Comparison of ENCODE assay signal across 8 cellular contexts in genomic region chr2:230068658-230069080, GRCh38. TPM values are rescaled to one million over a fixed set of nuclear protein-coding genes. Genes with fewer than 3 reads are reported as not detected.
DNase-seq lines count a peak whose midpoint lies in the region; ATAC-seq, FAIRE-seq and TF ChIP-seq lines count a peak whose summit lies in the region.

A gene with protein sequence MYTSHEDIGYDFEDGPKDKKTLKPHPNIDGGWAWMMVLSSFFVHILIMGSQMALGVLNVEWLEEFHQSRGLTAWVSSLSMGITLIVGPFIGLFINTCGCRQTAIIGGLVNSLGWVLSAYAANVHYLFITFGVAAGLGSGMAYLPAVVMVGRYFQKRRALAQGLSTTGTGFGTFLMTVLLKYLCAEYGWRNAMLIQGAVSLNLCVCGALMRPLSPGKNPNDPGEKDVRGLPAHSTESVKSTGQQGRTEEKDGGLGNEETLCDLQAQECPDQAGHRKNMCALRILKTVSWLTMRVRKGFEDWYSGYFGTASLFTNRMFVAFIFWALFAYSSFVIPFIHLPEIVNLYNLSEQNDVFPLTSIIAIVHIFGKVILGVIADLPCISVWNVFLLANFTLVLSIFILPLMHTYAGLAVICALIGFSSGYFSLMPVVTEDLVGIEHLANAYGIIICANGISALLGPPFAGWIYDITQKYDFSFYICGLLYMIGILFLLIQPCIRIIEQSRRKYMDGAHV (minus strand): TSS chr2:230068924. CDS start chr2:230059352, 9,572 bp downstream.

- H3K4me2 ChIP-seq in MM.1S (ENCODE audit: low read depth, low read length), result peak within 1 kb of the TSS; percentile 88

- no peaks in the 10 kb centered on the region for H3K36me3 ChIP-seq in CD8-positive, alpha-beta T cell (ENCODE audit: insufficient read depth, low read length)
- H3K36me3 ChIP-seq in MM.1S (replicated peaks; ENCODE audit: insufficient read depth, low read length) (no peaks in the 10 kb centered on the region), right lobe of liver (no peaks in the 10 kb centered on the region)

- H3K79me2 ChIP-seq in MM.1S (ENCODE audit: low read length), result peaks cover 40% of the 10 kb centered on the region

- H3K27ac ChIP-seq in CD8-positive, alpha-beta T cell (ENCODE audit: low read depth, low read length), result peak within 1 kb of the TSS; percentile 28
- H3K27ac ChIP-seq in MM.1S (ENCODE audit: low read length) (peak within 1 kb of the TSS; percentile 75; the same call in 1 of the 2 replicates), dorsolateral prefrontal cortex (peak within 1 kb of the TSS in 58 of 59 donors; percentile 8 to 94 (median 88)), right lobe of liver (peak within 1 kb of the TSS in 2 of 3 donors; percentile 22 to 33)

- H2AFZ ChIP-seq in MM.1S (ENCODE audit: low read length), result peak within 1 kb of the TSS; percentile 88

- peak within 1 kb of the TSS; percentile 63 for H3K4me3 ChIP-seq in CD8-positive, alpha-beta T cell (ENCODE audit: low read depth, low read length)
- H3K4me3 ChIP-seq in MM.1S (ENCODE audit: low read length) (peak within 1 kb of the TSS; percentile 89), dorsolateral prefrontal cortex (peak within 1 kb of the TSS; percentile 57 to 89 (median 75)), right lobe of liver (peak within 1 kb of the TSS; percentile 51 to 63 (median 59))

- H3K9me2 ChIP-seq in MM.1S (replicated peaks; ENCODE audit: insufficient read depth, low read length), result no peaks in the 10 kb centered on the region

- H3K9me3 ChIP-seq in CD8-positive, alpha-beta T cell (ENCODE audit: low read length), result no peaks in the 10 kb centered on the region
- H3K9me3 ChIP-seq in MM.1S (replicated peaks; ENCODE audit: insufficient read depth, low read length), result no peaks in the 10 kb centered on the region
- H3K9me3 ChIP-seq in right lobe of liver, result no peaks in the 10 kb centered on the region

- no peaks in the 10 kb centered on the region for H4K20me1 ChIP-seq in MM.1S (ENCODE audit: insufficient read depth, low read length)

- intact Hi-C loops in CD8-positive, alpha-beta T cell (cut with DNase I, micrococcal nuclease), result loop anchor here in 1 of 2 experiments (5.0 to 10.0 kb wide), 2 partner anchors 264 to 544 kb away; no protein-coding TSS in a partner anchor
- intact Hi-C loops in dorsolateral prefrontal cortex (cut with DNase I) (loop anchor here in 1 of 2 donors (5.0 kb wide), 2 partner anchors 89 to 146 kb away; partner anchors contain the start of genes FBXO36 and TRIP12), right lobe of liver (cut with DNase I) (no loop called here)

- peaks cover 12% of the 10 kb centered on the region for H3F3A ChIP-seq in MM.1S (ENCODE audit: insufficient read depth, low read length)

- TF ChIP-seq CTCF in CD8-positive, alpha-beta T cell (IDR thresholded peaks at IDR 0.05), result no peak
- TF ChIP-seq CTCF in MM.1S (IDR thresholded peaks at IDR 0.05; ENCODE audit: low read length) (peak; percentile 42), dorsolateral prefrontal cortex (IDR thresholded peaks at IDR 0.05 in 54 of 56, conservative IDR thresholded peaks at IDR 0.05 in 2 of 56; ENCODE audit: low read depth in 1 of 56, partially characterized antibody in 56 of 56) (peak in 23 of 56 donors; percentile 3 to 36 (median 24)), right lobe of liver (IDR thresholded peaks at IDR 0.05) (peak in 2 of 4 donors; percentile 7 to 30), D721Med (IDR thresholded peaks at IDR 0.05; ENCODE audit: insufficient read depth, missing control alignments) (no peak)

- no peaks in the 10 kb centered on the region for H3K9me3 Mint-ChIP-seq in CD8-positive, alpha-beta T cell
- H3K9me3 Mint-ChIP-seq in T-helper 2 cell treated with Interferon-gamma antibody and Interleukin-4, amounts not matched to agents 5 μg/mL and 100 μg/mL, for 36 hours, result no peaks in the 10 kb centered on the region
- no peaks in the 10 kb centered on the region for H3K9me3 Mint-ChIP-seq in stimulated activated naive CD8-positive, alpha-beta T cell treated with anti-CD3 and anti-CD28 coated beads, Interleukin-15, amount 100 ng/mL, for 72 hours

- FAIRE-seq in D721Med (lab: Jason Lieb, UNC), result no peak

- H3K9ac ChIP-seq in MM.1S (ENCODE audit: low read length), result peak within 1 kb of the TSS; percentile 85

- CTCF ChIA-PET in CD8-positive, alpha-beta T cell (lab: Charles Lee), result interaction anchor here (0.6 to 3.2 kb wide), 9 partner anchors 8 to 288 kb away, joined by 3 to 19 read pairs (median 4); no protein-coding TSS in a partner anchor

- peak within 1 kb of the TSS; percentile 80 for H3K4me3 Mint-ChIP-seq in CD8-positive, alpha-beta T cell
- peak within 1 kb of the TSS; percentile 92 for H3K4me3 Mint-ChIP-seq in T-helper 2 cell treated with Interferon-gamma antibody and Interleukin-4, amounts not matched to agents 5 μg/mL and 100 μg/mL, for 36 hours
- H3K4me3 Mint-ChIP-seq in stimulated activated naive CD8-positive, alpha-beta T cell treated with anti-CD3 and anti-CD28 coated beads, Interleukin-15, amount 100 ng/mL, for 72 hours, result peak within 1 kb of the TSS; percentile 69 to 87

- ATAC-seq in CD8-positive, alpha-beta T cell, result peak; percentile 27
- ATAC-seq in GM21526 (IDR thresholded peaks at IDR 0.05; ENCODE audit: low FRiP score, unreplicated experiment) (peak; percentile 13), right lobe of liver (peak; percentile 55 to 67 (median 60))
- peak; percentile 47 for ATAC-seq in stimulated activated naive CD8-positive, alpha-beta T cell treated with anti-CD3 and anti-CD28 coated beads, Interleukin-15, amount 100 ng/mL, for 72 hours

- no peak within 1 kb of the TSS for H3K27ac Mint-ChIP-seq in CD8-positive, alpha-beta T cell
- H3K27ac Mint-ChIP-seq in T-helper 2 cell treated with Interferon-gamma antibody and Interleukin-4, amounts not matched to agents 5 μg/mL and 100 μg/mL, for 36 hours, result peak within 1 kb of the TSS; percentile 87
- peak within 1 kb of the TSS in 1 of 2 donors; percentile 52 for H3K27ac Mint-ChIP-seq in stimulated activated naive CD8-positive, alpha-beta T cell treated with anti-CD3 and anti-CD28 coated beads, Interleukin-15, amount 100 ng/mL, for 72 hours

- POLR2A ChIA-PET in CD8-positive, alpha-beta T cell (lab: Charles Lee), result interaction anchor here (0.7 kb wide), 1 partner anchor 433 kb away, joined by 3 read pairs; no protein-coding TSS in a partner anchor

- no peak for TF ChIP-seq POLR2A in right lobe of liver (IDR thresholded peaks at IDR 0.05)

- H3K36me3 Mint-ChIP-seq in CD8-positive, alpha-beta T cell, result peaks cover 2% of the 10 kb centered on the region
- no peaks in the 10 kb centered on the region for H3K36me3 Mint-ChIP-seq in T-helper 2 cell treated with Interferon-gamma antibody and Interleukin-4, amounts not matched to agents 5 μg/mL and 100 μg/mL, for 36 hours (ENCODE audit: low read depth)

- H3K4me1 Mint-ChIP-seq in CD8-positive, alpha-beta T cell (ENCODE audit: low read depth), result peaks cover 15% of the 10 kb centered on the region
- H3K4me1 Mint-ChIP-seq in T-helper 2 cell treated with Interferon-gamma antibody and Interleukin-4, amounts not matched to agents 5 μg/mL and 100 μg/mL, for 36 hours (ENCODE audit: low read depth), result peaks cover 14% of the 10 kb centered on the region
- peaks cover 35% of the 10 kb centered on the region for H3K4me1 Mint-ChIP-seq in stimulated activated naive CD8-positive, alpha-beta T cell treated with anti-CD3 and anti-CD28 coated beads, Interleukin-15, amount 100 ng/mL, for 72 hours

- H3K27me3 Mint-ChIP-seq in CD8-positive, alpha-beta T cell (ENCODE audit: low read depth), result peaks cover 23% of the 10 kb centered on the region
- peaks cover 11% of the 10 kb centered on the region for H3K27me3 Mint-ChIP-seq in T-helper 2 cell treated with Interferon-gamma antibody and Interleukin-4, amounts not matched to agents 5 μg/mL and 100 μg/mL, for 36 hours (ENCODE audit: low read depth)
- peaks cover 19% of the 10 kb centered on the region for H3K27me3 Mint-ChIP-seq in stimulated activated naive CD8-positive, alpha-beta T cell treated with anti-CD3 and anti-CD28 coated beads, Interleukin-15, amount 100 ng/mL, for 72 hours

- H3K27me3 ChIP-seq in CD8-positive, alpha-beta T cell (ENCODE audit: insufficient read depth, low read length), result no peaks in the 10 kb centered on the region
- H3K27me3 ChIP-seq in MM.1S (replicated peaks; ENCODE audit: insufficient read depth, low read length) (no peaks in the 10 kb centered on the region), dorsolateral prefrontal cortex (no peaks in the 10 kb centered on the region), right lobe of liver (no peaks in the 10 kb centered on the region)

- 10% methylated on average over 18 of the region's 24 CpGs for WGBS in right lobe of liver (ENCODE audit: insufficient coverage, low coverage, low lambda C conversion rate, missing lambda C conversion rate)

- no peaks in the 10 kb centered on the region for H3K4me1 ChIP-seq in CD8-positive, alpha-beta T cell (ENCODE audit: insufficient read depth, low read length)
- H3K4me1 ChIP-seq in MM.1S (ENCODE audit: low read length) (peaks cover 8% of the 10 kb centered on the region), right lobe of liver (peaks cover 0 to 6% (median 3%) of the 10 kb centered on the region in 4 donors)

- peak in 5 of 7 experiments; percentile 2 to 60 (median 8) for DNase-seq in CD8-positive, alpha-beta T cell
- DNase-seq in MM.1S, result peak; percentile 73
- DNase-seq in T-helper 2 cell treated with Interferon-gamma antibody and Interleukin-4, amounts not matched to agents 5 μg/mL and 100 μg/mL, for 36 hours (ENCODE audit: low spot score), result peak; percentile 39
- DNase-seq in dorsolateral prefrontal cortex, result peak in 2 of 10 donors; percentile 40 to 43
- DNase-seq in right lobe of liver, result peak in 1 of 3 donors; percentile 53
- DNase-seq in stimulated activated naive CD8-positive, alpha-beta T cell treated with anti-CD3 and anti-CD28 coated beads, Interleukin-15, amount 100 ng/mL, for 72 hours, result no peak
- no peak for DNase-seq in D721Med (ENCODE audit: insufficient read length, low spot score)

RNA-seq across cellular contexts. Expression of the gene that starts here (rescaled TPM):
- total RNA-seq in CD8-positive, alpha-beta T cell, result under 1 TPM; 0.44 to 0.71 TPM
- total RNA-seq in dorsolateral prefrontal cortex, result 10 to 100 TPM in 118 of 120 experiments, 1 to 10 TPM in 2; 4.2 to 28.7 (median 18.5) TPM
- 1 to 10 TPM in 1 of 6 experiments, under 1 TPM in 5; 0.14 to 2.1 (median 0.60) TPM for total RNA-seq in right lobe of liver

Comparison
In these comparisons a context has a peak if more than half of its experiments do, and no peak if none do; other contexts are left out.
1. Peak in DNase-seq, ATAC-seq, H3K4me3 ChIP-seq and H3K27ac ChIP-seq in CD8-positive, alpha-beta T cell; RNA of the gene not detected or under 1 TPM.
2. DNase-seq: peak in MM.1S (single experiment) and T-helper 2 cell treated with Interferon-gamma antibody and Interleukin-4, amounts not matched to agents 5 μg/mL and 100 μg/mL, for 36 hours (single experiment); none in stimulated activated naive CD8-positive, alpha-beta T cell treated with anti-CD3 and anti-CD28 coated beads, Interleukin-15, amount 100 ng/mL, for 72 hours (0 of 2) and D721Med (single experiment).
3. H3K27ac ChIP-seq: peak in every context shown above with its lines; median percentile 88 in dorsolateral prefrontal cortex; 75 in MM.1S; 28 in CD8-positive, alpha-beta T cell; 28 in right lobe of liver.
4. Peak in every context shown above with its lines, with median percentiles within 50 percentile points of each other: ATAC-seq, H3K4me3 ChIP-seq and H3K4me3 Mint-ChIP-seq.